ENCODE assay signal across 21 cellular contexts in the genomic region with DNA sequence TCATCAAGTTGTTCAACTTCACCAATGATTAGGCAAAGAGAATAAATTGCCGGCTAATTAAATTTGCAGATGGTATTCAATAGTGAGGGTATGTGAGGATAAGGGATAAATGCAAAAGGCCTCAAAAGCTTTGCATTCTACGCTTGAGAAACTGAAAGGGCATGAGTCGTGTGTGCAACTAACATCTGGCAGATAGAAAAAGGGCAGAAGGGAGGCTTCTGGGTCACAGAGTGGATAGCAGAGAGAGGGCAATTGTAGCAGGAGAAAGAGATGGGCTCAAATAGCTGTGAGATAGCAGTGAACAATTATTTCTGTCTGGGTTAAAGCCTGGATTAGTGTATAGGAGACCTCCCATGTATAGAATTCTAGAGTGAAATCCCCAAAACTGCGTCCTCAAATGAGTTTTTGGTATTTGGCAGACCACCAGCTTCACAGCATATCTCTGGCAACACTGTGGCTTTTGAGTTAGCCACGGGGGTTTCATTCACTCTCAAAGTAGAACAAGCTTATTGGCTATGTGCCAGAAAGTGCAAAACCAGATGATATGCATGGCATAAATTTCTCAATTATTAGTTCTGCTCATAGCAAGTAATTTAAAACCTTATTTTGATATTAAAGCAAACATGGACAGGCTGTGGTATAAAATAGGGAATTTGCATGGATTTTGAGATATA.
"Had no signal": no experiment of that assay in that cellular context is flagged by ENCODE, and none has a peak within 500 bp of the region (broad histone marks: within the 10 kb centered on the region; RNA-seq: fewer than 3 reads in every experiment).

No MANE protein-coding gene starts in this region.

- DNase-seq: activated CD4-positive, alpha-beta memory T cell treated with anti-CD3 and anti-CD28 coated beads for 36 hours; activated CD4-positive, alpha-beta T cell treated with anti-CD3 and anti-CD28 coated beads for 48 hours; activated naive CD4-positive, alpha-beta T cell treated with Interleukin-2 at 50 U/mL for 16 hours; activated naive CD8-positive, alpha-beta T cell treated with anti-CD3 and anti-CD28 coated beads, Interleukin-2, amount 10 ng/mL, durations not matched to agents 7 days and 5 days; activated T-cell treated with anti-CD3 and anti-CD28 coated beads, Interleukin-2, amount 50 U/mL, for 48 hours; amygdala; body of pancreas; heart left ventricle; islet precursor cell; left cardiac atrium; midbrain; natural killer cell; ovary; stimulated activated CD4-positive, alpha-beta T cell treated with anti-CD3 and anti-CD28 coated beads, Interleukin-2, amount 100 ng/mL, for 48 hours; stimulated activated CD8-positive, alpha-beta memory T cell treated with anti-CD3 and anti-CD28 coated beads, Interleukin-4, amount 100 ng/mL, for 48 hours; stimulated activated naive B cell treated with anti-CD40 and anti-IgM and Interleukin-4, amounts not matched to agents 10 μg/mL and 1 μg/mL and 100 μg/mL, for 72 hours; transverse colon had no signal

- H3K4me3 ChIP-seq: body of pancreas, cardiac muscle cell, gastroesophageal sphincter, heart left ventricle, ovary, prostate gland, transverse colon had no signal

- H3K27ac ChIP-seq: body of pancreas, cardiac muscle cell, epithelial cell of prostate, gastroesophageal sphincter, heart left ventricle, ovary, prostate gland, transverse colon had no signal

- H3K9me3 ChIP-seq: body of pancreas, gastroesophageal sphincter, ovary, prostate gland, transverse colon had no signal

- H3K4me1 ChIP-seq: body of pancreas, gastroesophageal sphincter, heart left ventricle, prostate gland, transverse colon had no signal

- H3K36me3 ChIP-seq: cardiac muscle cell, gastroesophageal sphincter, heart left ventricle, ovary, prostate gland, transverse colon had no signal

- H3K27me3 ChIP-seq: body of pancreas, cardiac muscle cell, gastroesophageal sphincter, heart left ventricle, ovary, transverse colon had no signal
